Comparison of ENCODE assay signal across 13 cellular contexts in genomic region chr1:178143730-178144343, GRCh38. TPM values are rescaled to one million over a fixed set of nuclear protein-coding genes. Genes with fewer than 3 reads are reported as not detected.
A peak's percentile ranks its signal among the peaks of the same experiment; 100 is the strongest.
DNase-seq lines count a peak whose midpoint lies in the region; TF ChIP-seq lines count a peak whose summit lies in the region.
"Had no signal": no experiment of that assay in that cellular context is flagged by ENCODE, and none has a peak within 500 bp of the region (broad histone marks: within the 10 kb centered on the region; RNA-seq: fewer than 3 reads in every experiment).

No MANE protein-coding gene starts in this region.

- TF ChIP-seq CTCF in MCF 10A (IDR thresholded peaks at IDR 0.05; ENCODE audit: unreplicated experiment) (no peak), breast epithelium (IDR thresholded peaks at IDR 0.05) (no peak), MM.1S (IDR thresholded peaks at IDR 0.05; ENCODE audit: low read length) (no peak), Caco-2 (IDR thresholded peaks at IDR 0.05; ENCODE audit: insufficient read depth in 1 of 2, low read depth in 1 of 2, low read length in 1 of 2, severe bottlenecking in 1 of 2, unreplicated experiment in 1 of 2) (no peak), spleen (IDR thresholded peaks at IDR 0.05 in 8 of 11, conservative IDR thresholded peaks at IDR 0.05 in 3 of 11) (no peak)

- no peaks in the 10 kb centered on the region for H3K9me2 ChIP-seq in MM.1S (replicated peaks; ENCODE audit: insufficient read depth, low read length)

- no peaks in the 10 kb centered on the region for H3K9me3 ChIP-seq in breast epithelium
- no peaks in the 10 kb centered on the region for H3K9me3 ChIP-seq in MM.1S (replicated peaks; ENCODE audit: insufficient read depth, low read length)
- no peaks in the 10 kb centered on the region for H3K9me3 ChIP-seq in Caco-2
- H3K9me3 ChIP-seq in spleen: no peaks in the 10 kb centered on the region
- H3K9me3 ChIP-seq: tibial artery had no signal

- CTCF ChIA-PET in MCF 10A (lab: Yijun Ruan, JAX): no interaction called here
- CTCF ChIA-PET in Caco-2 (lab: Charles Lee): no interaction called here

- H3K4me1 Mint-ChIP-seq in MCF 10A (ENCODE audit: insufficient read depth, unreplicated experiment) (peaks cover 34% of the 10 kb centered on the region), Caco-2 (ENCODE audit: low read depth, unreplicated experiment) (no peaks in the 10 kb centered on the region)

- 0 out of 2 replicates have a peak overlapping the region, but pooled peaks have one; percentile 6 for H2AFZ ChIP-seq in MM.1S (ENCODE audit: low read length)

- H3F3A ChIP-seq in MM.1S (ENCODE audit: insufficient read depth, low read length): no peaks in the 10 kb centered on the region

- BruUV-seq in MCF 10A (replicated peaks; lab: Mats Ljungman, UMichigan) (no TSS peak), Caco-2 (replicated peaks; lab: Mats Ljungman, UMichigan) (no TSS peak)

- H3K4me1 ChIP-seq in breast epithelium (no peaks in the 10 kb centered on the region), MM.1S (ENCODE audit: low read length) (peaks cover 5% of the 10 kb centered on the region; the same call in 1 of the 2 replicates), Caco-2 (0 out of 2 replicates have a peak, but pooled peaks cover 4% of the 10 kb centered on the region), spleen (no peaks in the 10 kb centered on the region)

- H3K4me3 ChIP-seq in breast epithelium: no peak overlapping the region
- no peak overlapping the region for H3K4me3 ChIP-seq in MM.1S (ENCODE audit: low read length)
- no peak overlapping the region for H3K4me3 ChIP-seq in Caco-2 (ENCODE audit: low read depth, low read length)
- no peak overlapping the region for H3K4me3 ChIP-seq in spleen
- H3K4me3 ChIP-seq: tibial artery had no signal

- H3K27me3 Mint-ChIP-seq in MCF 10A (ENCODE audit: insufficient read depth, unreplicated experiment) (no peaks in the 10 kb centered on the region), Caco-2 (ENCODE audit: insufficient read depth, unreplicated experiment) (no peaks in the 10 kb centered on the region)
- H3K27me3 Mint-ChIP-seq: brain had no signal

- H3K4me2 ChIP-seq in MM.1S (ENCODE audit: low read depth, low read length): peak overlapping the region; percentile 14; the same call in 1 of the 2 replicates

- H3K27ac Mint-ChIP-seq in MCF 10A (ENCODE audit: low read depth, unreplicated experiment) (peak overlapping the region; percentile 83), Caco-2 (ENCODE audit: unreplicated experiment) (no peak overlapping the region)
- H3K27ac Mint-ChIP-seq: activated T-cell treated with anti-CD3 and anti-CD28 coated beads, Interleukin-2, amount 50 U/mL, for 72 hours; WTC11 had no signal

- H3K79me2 ChIP-seq in MM.1S (ENCODE audit: low read length): no peaks in the 10 kb centered on the region

- 27 to 60% (median 44%) methylated on average over 1 of the region's 1 CpG for WGBS in spleen, 5 donors

- H3K9me3 Mint-ChIP-seq in MCF 10A (ENCODE audit: unreplicated experiment) (peaks cover 7% of the 10 kb centered on the region), Caco-2 (ENCODE audit: unreplicated experiment) (no peaks in the 10 kb centered on the region)
- H3K9me3 Mint-ChIP-seq: WTC11 had no signal

- no peak overlapping the region for H3K4me3 Mint-ChIP-seq in MCF 10A (ENCODE audit: unreplicated experiment)
- H3K4me3 Mint-ChIP-seq in Caco-2 (ENCODE audit: unreplicated experiment): no peak overlapping the region
- H3K4me3 Mint-ChIP-seq: activated T-cell treated with anti-CD3 and anti-CD28 coated beads, Interleukin-2, amount 50 U/mL, for 72 hours; brain; WTC11 had no signal

- POLR2A ChIA-PET in MCF 10A (lab: Yijun Ruan, JAX) (interaction anchor here (0.5 to 1.0 kb wide), 4 partner anchors 8 to 178 kb away, joined by 3 to 5 read pairs (median 4); no protein-coding TSS in a partner anchor), Caco-2 (lab: Charles Lee) (no interaction called here)

- no peak for TF ChIP-seq POLR2A in breast epithelium (IDR thresholded peaks at IDR 0.05)
- no peak for TF ChIP-seq POLR2A in spleen (IDR thresholded peaks at IDR 0.05)

- no peaks in the 10 kb centered on the region for H4K20me1 ChIP-seq in MM.1S (ENCODE audit: insufficient read depth, low read length)

- no peak overlapping the region for H3K9ac ChIP-seq in MM.1S (ENCODE audit: low read length)

- H3K27ac ChIP-seq in breast epithelium: no peak overlapping the region
- no peak overlapping the region for H3K27ac ChIP-seq in MM.1S (ENCODE audit: low read length)
- H3K27ac ChIP-seq in epithelial cell of prostate: peak overlapping the region; percentile 62
- H3K27ac ChIP-seq in spleen: no peak overlapping the region
- H3K27ac ChIP-seq: tibial artery had no signal

- H3K27me3 ChIP-seq in breast epithelium: no peaks in the 10 kb centered on the region
- H3K27me3 ChIP-seq in MM.1S (replicated peaks; ENCODE audit: insufficient read depth, low read length): no peaks in the 10 kb centered on the region
- H3K27me3 ChIP-seq in Caco-2 (replicated peaks; ENCODE audit: control insufficient read depth, insufficient read depth, low read length): no peaks in the 10 kb centered on the region
- no peaks in the 10 kb centered on the region for H3K27me3 ChIP-seq in spleen (replicated peaks in 1 of 7)
- H3K27me3 ChIP-seq: tibial artery had no signal

- intact Hi-C loops in MCF 10A (cut with micrococcal nuclease) (no loop called here), breast epithelium (cut with DNase I; ENCODE audit: low total_unique reads) (no loop called here), Caco-2 (cut with micrococcal nuclease; ENCODE audit: unreplicated experiment) (no loop called here), spleen (cut with DNase I; ENCODE audit: low total_unique reads) (no loop called here)

- H3K36me3 Mint-ChIP-seq in MCF 10A (ENCODE audit: insufficient read depth, unreplicated experiment) (peaks cover 12% of the 10 kb centered on the region), Caco-2 (ENCODE audit: insufficient read depth, unreplicated experiment) (no peaks in the 10 kb centered on the region)
- H3K36me3 Mint-ChIP-seq: WTC11 had no signal

- DNase-seq in MCF 10A (ENCODE audit: unreplicated experiment) (peak; percentile 48), breast epithelium (ENCODE audit: low spot score in 2 of 2) (no peak), MM.1S (peak; percentile 11), epithelial cell of prostate (ENCODE audit: low read depth, low spot score) (no peak), pons (ENCODE audit: low spot score) (no peak), hepatic stellate cell (ENCODE audit: low spot score) (no peak), Caco-2 (no peak), spleen (no peak)
- DNase-seq: activated T-cell treated with anti-CD3 and anti-CD28 coated beads, Interleukin-2, amount 50 U/mL, for 72 hours; NCI-H2171 treated with DMSO at 0.1 percent for 48 hours; tibial artery had no signal

- H3K36me3 ChIP-seq in breast epithelium (no peaks in the 10 kb centered on the region), MM.1S (replicated peaks; ENCODE audit: insufficient read depth, low read length) (no peaks in the 10 kb centered on the region), Caco-2 (ENCODE audit: control insufficient read depth, insufficient read depth, low read length) (no peaks in the 10 kb centered on the region; the same call in 1 of the 2 replicates), spleen (no peaks in the 10 kb centered on the region)
- H3K36me3 ChIP-seq: tibial artery had no signal

RNA-seq across cellular contexts. Expression of gene RASAL2, which starts 49.9 kb away (rescaled TPM):
- total RNA-seq in MCF 10A (2022) (56.9 and 62.4 TPM in 2 replicates), breast epithelium (10 to 100 TPM; 28.5 to 41.0 (median 40.5) TPM), Caco-2 (2022) (36.8 and 37.2 TPM in 2 replicates), spleen (10 to 100 TPM in 6 of 7 donors, 1 to 10 TPM in 1; 9.1 to 24.4 (median 15.9) TPM)
- polyA plus RNA-seq in spleen: 1 to 10 TPM in 1 of 3 donors, under 1 TPM in 2; 0.42 to 1.4 (median 0.50) TPM

Comparison
In these comparisons a context has a peak if more than half of its experiments do, and no peak if none do; other contexts are left out.
1. DNase-seq: peak in MCF 10A (single experiment) and MM.1S (single experiment); none in breast epithelium (0 of 2), epithelial cell of prostate (single experiment), pons (single experiment), hepatic stellate cell (single experiment), Caco-2 (0 of 2) and spleen (single experiment).